17 cellular contexts compared by ENCODE assay signal in the genomic region with DNA sequence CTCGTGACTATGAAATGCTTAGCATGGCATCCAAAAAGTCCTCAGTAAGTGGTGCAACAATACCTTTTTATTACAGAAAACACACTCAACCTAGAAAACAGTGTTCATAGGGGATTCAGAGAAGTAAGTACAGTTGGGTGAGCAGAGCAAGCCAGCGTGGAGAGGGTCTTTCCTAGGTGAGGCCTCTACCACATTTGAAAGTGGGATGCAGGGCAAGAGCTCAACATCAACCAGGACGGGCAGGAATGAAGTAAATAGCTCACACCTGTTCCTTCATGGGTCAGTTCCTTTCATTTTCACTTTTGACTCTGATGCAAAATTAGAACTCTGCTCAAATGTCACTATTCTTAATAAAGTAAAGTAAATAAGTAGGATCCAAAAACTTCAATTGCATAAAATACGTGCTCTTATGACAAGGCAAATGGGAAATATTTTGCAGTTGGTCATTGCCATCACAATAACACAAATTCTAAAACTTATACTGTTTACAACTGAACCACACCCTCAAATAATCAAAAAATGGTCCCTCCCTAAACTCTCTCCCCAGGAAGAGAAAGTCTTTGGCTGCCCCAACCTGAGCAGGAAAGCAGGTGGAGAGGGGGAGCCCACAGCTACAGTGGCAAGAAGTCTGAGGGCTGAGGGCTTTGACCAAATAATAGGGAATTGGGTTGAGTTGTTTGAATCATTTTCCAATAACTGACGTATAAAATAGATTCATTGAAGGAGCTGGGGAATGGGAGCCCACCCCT. TPM values are rescaled to one million over a fixed set of nuclear protein-coding genes. Genes with fewer than 3 reads are reported as not detected.
DNase-seq lines count a peak whose midpoint lies in the region; ATAC-seq lines count a peak whose summit lies in the region.
"Had no signal": no experiment of that assay in that cellular context is flagged by ENCODE, and none has a peak within 500 bp of the region (broad histone marks: within the 10 kb centered on the region; RNA-seq: fewer than 3 reads in every experiment).

No MANE protein-coding gene starts in this region.

- H3K4me1 Mint-ChIP-seq in activated CD4-positive, alpha-beta T cell treated with anti-CD3 and anti-CD28 coated beads, Interleukin-2, amount 10 ng/mL, durations not matched to agents 7 days and 5 days: peaks cover 17% of the 10 kb centered on the region
- H3K4me1 Mint-ChIP-seq in activated T-helper 17 cell treated with anti-CD3 and anti-CD28 coated beads, Interleukin-2, amount 50 U/mL, for 72 hours: no peaks in the 10 kb centered on the region
- peaks cover 14 to 35% (median 22%) of the 10 kb centered on the region in 3 donors for H3K4me1 Mint-ChIP-seq in naive B cell

- DNase-seq in activated CD4-positive, alpha-beta T cell treated with anti-CD3 and anti-CD28 coated beads, Interleukin-2, amount 10 ng/mL, durations not matched to agents 7 days and 5 days: no peak
- DNase-seq in activated CD4-positive, alpha-beta T cell treated with anti-CD3 and anti-CD28 coated beads for 48 hours: no peak
- DNase-seq in naive B cell: peak; percentile 8
- DNase-seq in NCI-H526 (lab: John Stamatoyannopoulos, UW): no peak
- DNase-seq: activated CD8-positive, alpha-beta memory T cell treated with anti-CD3 and anti-CD28 coated beads for 24 hours; activated gamma-delta T cell; brain microvascular endothelial cell; CD4-positive, alpha-beta T cell; hippocampal formation; IMR-90; NCI-H1105 treated with DMSO at 0.1 percent for 48 hours; NCI-H2171 treated with DMSO at 0.1 percent for 48 hours; stomach had no signal

- CTCF ChIA-PET in activated CD4-positive, alpha-beta T cell treated with anti-CD3 and anti-CD28 coated beads, Interleukin-2, amount 10 ng/mL, durations not matched to agents 7 days and 5 days (lab: Charles Lee): no interaction called here

- peak overlapping the region; percentile 37 for H3K4me3 Mint-ChIP-seq in activated CD4-positive, alpha-beta T cell treated with anti-CD3 and anti-CD28 coated beads, Interleukin-2, amount 10 ng/mL, durations not matched to agents 7 days and 5 days
- H3K4me3 Mint-ChIP-seq in activated T-helper 17 cell treated with anti-CD3 and anti-CD28 coated beads, Interleukin-2, amount 50 U/mL, for 72 hours: peak overlapping the region; percentile 55
- peak overlapping the region in 7 of 8 donors; percentile 54 to 89 (median 77) for H3K4me3 Mint-ChIP-seq in naive B cell
- H3K4me3 Mint-ChIP-seq: CD4-positive, alpha-beta T cell had no signal

- peaks cover under 1% of the 10 kb centered on the region for H3K36me3 Mint-ChIP-seq in activated CD4-positive, alpha-beta T cell treated with anti-CD3 and anti-CD28 coated beads, Interleukin-2, amount 10 ng/mL, durations not matched to agents 7 days and 5 days (ENCODE audit: low read depth)
- H3K36me3 Mint-ChIP-seq in activated T-helper 17 cell treated with anti-CD3 and anti-CD28 coated beads, Interleukin-2, amount 50 U/mL, for 72 hours (ENCODE audit: low read depth): peaks cover 1% of the 10 kb centered on the region
- H3K36me3 Mint-ChIP-seq in naive B cell: no peaks in the 10 kb centered on the region

- no peaks in the 10 kb centered on the region for H3K9me3 Mint-ChIP-seq in activated CD4-positive, alpha-beta T cell treated with anti-CD3 and anti-CD28 coated beads, Interleukin-2, amount 10 ng/mL, durations not matched to agents 7 days and 5 days
- H3K9me3 Mint-ChIP-seq in activated T-helper 17 cell treated with anti-CD3 and anti-CD28 coated beads, Interleukin-2, amount 50 U/mL, for 72 hours: no peaks in the 10 kb centered on the region
- no peaks in the 10 kb centered on the region for H3K9me3 Mint-ChIP-seq in naive B cell
- H3K9me3 Mint-ChIP-seq: CD4-positive, alpha-beta T cell had no signal

- no peaks in the 10 kb centered on the region for H3K27me3 Mint-ChIP-seq in activated CD4-positive, alpha-beta T cell treated with anti-CD3 and anti-CD28 coated beads, Interleukin-2, amount 10 ng/mL, durations not matched to agents 7 days and 5 days
- H3K27me3 Mint-ChIP-seq in activated T-helper 17 cell treated with anti-CD3 and anti-CD28 coated beads, Interleukin-2, amount 50 U/mL, for 72 hours: no peaks in the 10 kb centered on the region
- H3K27me3 Mint-ChIP-seq in naive B cell: no peaks in the 10 kb centered on the region
- H3K27me3 Mint-ChIP-seq: CD4-positive, alpha-beta T cell had no signal

- POLR2A ChIA-PET in activated CD4-positive, alpha-beta T cell treated with anti-CD3 and anti-CD28 coated beads, Interleukin-2, amount 10 ng/mL, durations not matched to agents 7 days and 5 days (lab: Charles Lee): no interaction called here

- H3K27ac Mint-ChIP-seq in activated CD4-positive, alpha-beta T cell treated with anti-CD3 and anti-CD28 coated beads, Interleukin-2, amount 10 ng/mL, durations not matched to agents 7 days and 5 days: peak overlapping the region; percentile 48
- H3K27ac Mint-ChIP-seq in activated T-helper 17 cell treated with anti-CD3 and anti-CD28 coated beads, Interleukin-2, amount 50 U/mL, for 72 hours: peak overlapping the region; percentile 23
- H3K27ac Mint-ChIP-seq in naive B cell: peak overlapping the region; percentile 48 to 93 (median 85)
- H3K27ac Mint-ChIP-seq: CD4-positive, alpha-beta T cell had no signal

- ATAC-seq in HG02610 (IDR thresholded peaks at IDR 0.05; ENCODE audit: unreplicated experiment) (peak; percentile 75), naive B cell (ENCODE audit: low read depth in 2 of 2) (peak; percentile 59 to 69), HG03025 (IDR thresholded peaks at IDR 0.05; ENCODE audit: low FRiP score, unreplicated experiment) (no peak), GM21529 (IDR thresholded peaks at IDR 0.05; ENCODE audit: unreplicated experiment) (no peak)
- ATAC-seq in activated T-helper 17 cell treated with anti-CD3 and anti-CD28 coated beads, Interleukin-2, amount 50 U/mL, for 72 hours (replicated peaks): no peak

RNA-seq across cellular contexts. Expression of a gene that starts 20.2 kb away (rescaled TPM):
- 10 to 100 TPM; 31.9 to 34.8 TPM for total RNA-seq in activated CD4-positive, alpha-beta T cell treated with anti-CD3 and anti-CD28 coated beads, Interleukin-2, amount 10 ng/mL, durations not matched to agents 7 days and 5 days
- total RNA-seq in activated T-helper 17 cell treated with anti-CD3 and anti-CD28 coated beads, Interleukin-2, amount 50 U/mL, for 72 hours: 10 to 100 TPM; 26.6 to 34.6 TPM
- polyA plus RNA-seq in naive B cell (ENCODE audit: low read depth in 6 of 6): 10 to 100 TPM in 5 of 6 donors, 1 to 10 TPM in 1; 5.6 to 26.3 (median 17.7) TPM

RNA-seq across cellular contexts. Expression of a gene that starts 53.1 kb away (rescaled TPM):
- total RNA-seq in activated CD4-positive, alpha-beta T cell treated with anti-CD3 and anti-CD28 coated beads, Interleukin-2, amount 10 ng/mL, durations not matched to agents 7 days and 5 days: 10 to 100 TPM; 55.1 to 62.1 TPM
- 10 to 100 TPM; 45.7 to 60.4 TPM for total RNA-seq in activated T-helper 17 cell treated with anti-CD3 and anti-CD28 coated beads, Interleukin-2, amount 50 U/mL, for 72 hours
- polyA plus RNA-seq in naive B cell (ENCODE audit: low read depth in 6 of 6): 10 to 100 TPM; 17.0 to 26.8 (median 23.0) TPM

Comparison
In these comparisons a context has a peak if more than half of its experiments do, and no peak if none do; other contexts are left out.
1. H3K27ac Mint-ChIP-seq: peak in every context shown above with its lines; median percentile 85 in naive B cell; 48 in activated CD4-positive, alpha-beta T cell treated with anti-CD3 and anti-CD28 coated beads, Interleukin-2, amount 10 ng/mL, durations not matched to agents 7 days and 5 days; 23 in activated T-helper 17 cell treated with anti-CD3 and anti-CD28 coated beads, Interleukin-2, amount 50 U/mL, for 72 hours.
2. ATAC-seq: peak in HG02610 (single experiment) and naive B cell (2 of 2); none in activated T-helper 17 cell treated with anti-CD3 and anti-CD28 coated beads, Interleukin-2, amount 50 U/mL, for 72 hours (single experiment), HG03025 (single experiment) and GM21529 (single experiment).
3. Peak in every context shown above with its lines, with median percentiles within 50 percentile points of each other: H3K4me3 Mint-ChIP-seq.